ENCODE assay signal across 11 cellular contexts in the genomic region with DNA sequence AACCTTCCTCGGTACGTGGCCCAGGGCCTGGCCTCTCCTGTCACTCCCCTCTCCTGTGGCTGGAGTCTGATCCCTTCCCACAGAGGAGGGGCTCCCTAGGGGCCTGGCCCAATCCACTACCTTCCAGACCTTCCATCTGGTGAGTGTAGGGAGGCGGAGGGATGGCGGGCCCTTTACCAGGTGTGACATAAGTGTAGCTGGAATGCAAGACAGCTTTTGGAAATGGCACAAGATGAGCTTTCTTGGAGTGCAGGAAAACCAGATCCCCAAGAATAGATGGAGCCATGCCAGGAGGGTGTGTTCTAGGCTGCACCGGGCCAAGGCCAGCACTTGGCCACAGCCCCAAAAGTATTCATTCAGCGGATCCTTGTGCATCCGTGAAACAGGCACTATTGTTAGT. TPM values are rescaled to one million over a fixed set of nuclear protein-coding genes. Genes with fewer than 3 reads are reported as not detected.
DNase-seq lines count a peak whose midpoint lies in the region; ATAC-seq and TF ChIP-seq lines count a peak whose summit lies in the region.
"Had no signal": no experiment of that assay in that cellular context is flagged by ENCODE, and none has a peak within 500 bp of the region (broad histone marks: within the 10 kb centered on the region; RNA-seq: fewer than 3 reads in every experiment).

No MANE protein-coding gene starts in this region.

- CTCF ChIA-PET in SK-N-SH (lab: Yijun Ruan, JAX) = interaction anchor here (0.6 to 24.7 kb wide), 25 partner anchors 11 to 1075 kb away, joined by 3 to 614 read pairs (median 7); a partner anchor contains a TSS
- CTCF ChIA-PET in CD4-positive, alpha-beta T cell (lab: Charles Lee) = no interaction called here

- TF ChIP-seq CTCF in SK-N-SH (IDR thresholded peaks at IDR 0.05) (no peak), gastroesophageal sphincter (IDR thresholded peaks at IDR 0.05) (no peak)
- TF ChIP-seq CTCF in CD4-positive, alpha-beta T cell (IDR thresholded peaks at IDR 0.05) = no peak

- 86% methylated on average over 4 of the region's 7 CpGs for WGBS in SK-N-SH (ENCODE audit: low lambda C conversion rate)
- WGBS in gastroesophageal sphincter (ENCODE audit: low coverage in 1 of 2), 2 donors = 25% methylated on average over 4 of the region's 7 CpGs; no CpG with 5 or more reads in 1 of the 2 donors

- TF ChIP-seq POLR2A in gastroesophageal sphincter (IDR thresholded peaks at IDR 0.05) = no peak

- H3F3A ChIP-seq in SK-N-SH (replicated peaks; ENCODE audit: insufficient read depth) = no peaks in the 10 kb centered on the region

- no peaks in the 10 kb centered on the region for H3K9me3 Mint-ChIP-seq in CD4-positive, alpha-beta T cell
- H3K9me3 Mint-ChIP-seq: activated CD8-positive, alpha-beta T cell treated with anti-CD3 and anti-CD28 coated beads for 36 hours had no signal

- H3K4me1 ChIP-seq in SK-N-SH (ENCODE audit: control insufficient read depth in 1 of 2, insufficient read depth in 2 of 2, low read depth in 1 of 2, low read length in 1 of 2) = peaks cover 14 to 23% of the 10 kb centered on the region in 2 experiments; a peak in 3 of 4 replicates
- peaks cover 6 to 26% (median 15%) of the 10 kb centered on the region in 3 donors for H3K4me1 ChIP-seq in gastroesophageal sphincter
- H3K4me1 ChIP-seq: SJSA1 had no signal

- H3K79me2 ChIP-seq in SK-N-SH (ENCODE audit: insufficient read depth) = no peaks in the 10 kb centered on the region

- TF ChIP-seq RAD21 in SK-N-SH (IDR thresholded peaks at IDR 0.05; ENCODE audit: low read length) = no peak

- H3K27me3 ChIP-seq in SK-N-SH (ENCODE audit: insufficient read depth) (no peaks in the 10 kb centered on the region), gastroesophageal sphincter (no peaks in the 10 kb centered on the region)
- no peaks in the 10 kb centered on the region for H3K27me3 ChIP-seq in CD4-positive, alpha-beta T cell (ENCODE audit: control insufficient read depth, insufficient read depth, low read length)
- H3K27me3 ChIP-seq: SJSA1 had no signal

- no peaks in the 10 kb centered on the region for H3K27me3 Mint-ChIP-seq in CD4-positive, alpha-beta T cell
- H3K27me3 Mint-ChIP-seq: activated CD8-positive, alpha-beta T cell treated with anti-CD3 and anti-CD28 coated beads for 36 hours had no signal

- H3K27ac Mint-ChIP-seq in CD4-positive, alpha-beta T cell = no peak overlapping the region
- H3K27ac Mint-ChIP-seq: activated CD8-positive, alpha-beta T cell treated with anti-CD3 and anti-CD28 coated beads for 36 hours had no signal

- intact Hi-C loops in sciatic nerve (cut with DNase I) = loop anchor here (2.0 kb wide), 1 partner anchor 146 kb away; no protein-coding TSS in a partner anchor
- intact Hi-C loops in CD4-positive, alpha-beta T cell (cut with DNase I, micrococcal nuclease) = loop anchor here (5.0 to 10.0 kb wide), 2 partner anchors 713 to 720 kb away; no protein-coding TSS in a partner anchor

- no peaks in the 10 kb centered on the region for H3K36me3 Mint-ChIP-seq in CD4-positive, alpha-beta T cell (ENCODE audit: low read depth)

- no peaks in the 10 kb centered on the region for H4K20me1 ChIP-seq in SK-N-SH (ENCODE audit: insufficient read depth)

- H3K9ac ChIP-seq in SK-N-SH = no peak overlapping the region

- no peak overlapping the region for H3K4me3 ChIP-seq in SK-N-SH (ENCODE audit: low read depth in 2 of 2, low read length in 1 of 2)
- H3K4me3 ChIP-seq in gastroesophageal sphincter = no peak overlapping the region
- H3K4me3 ChIP-seq: SJSA1 had no signal

- POLR2A ChIA-PET in SK-N-SH (lab: Yijun Ruan, JAX) = interaction anchor here (1.0 to 2.1 kb wide), 3 partner anchors 15 to 147 kb away, joined by 3 to 17 read pairs (median 3); no protein-coding TSS in a partner anchor
- POLR2A ChIA-PET in CD4-positive, alpha-beta T cell (lab: Charles Lee) = no interaction called here

- no peak overlapping the region for H2AFZ ChIP-seq in SK-N-SH (ENCODE audit: low read depth)

- H3K4me1 Mint-ChIP-seq in CD4-positive, alpha-beta T cell (ENCODE audit: low read depth) = no peaks in the 10 kb centered on the region

- TF ChIP-seq EP300 in SK-N-SH (IDR thresholded peaks at IDR 0.05; ENCODE audit: borderline replicate concordance in 1 of 2, low read depth in 1 of 2, low read length in 1 of 2) = no peak
- no peak for TF ChIP-seq EP300 in gastroesophageal sphincter (IDR thresholded peaks at IDR 0.05)

- H3K4me3 Mint-ChIP-seq in CD4-positive, alpha-beta T cell = no peak overlapping the region
- H3K4me3 Mint-ChIP-seq: activated CD8-positive, alpha-beta T cell treated with anti-CD3 and anti-CD28 coated beads for 36 hours had no signal

- no peaks in the 10 kb centered on the region for H3K9me3 ChIP-seq in SK-N-SH
- no peaks in the 10 kb centered on the region for H3K9me3 ChIP-seq in gastroesophageal sphincter
- no peaks in the 10 kb centered on the region for H3K9me3 ChIP-seq in CD4-positive, alpha-beta T cell (ENCODE audit: control insufficient read depth, low read length)
- H3K9me3 ChIP-seq: SJSA1 had no signal

- no peak overlapping the region for H3K4me2 ChIP-seq in SK-N-SH

- DNase-seq in ELF-1 (ENCODE audit: low read depth, low spot score) (peak; percentile 63), SK-N-SH (peak; percentile 47), sciatic nerve (ENCODE audit: low spot score) (no peak), NCI-H748 treated with DMSO at 0.1 percent for 48 hours (lab: John Stamatoyannopoulos, UW) (no peak), NCI-H1436 treated with DMSO at 0.1 percent for 48 hours (lab: John Stamatoyannopoulos, UW) (no peak)
- no peak for DNase-seq in CD4-positive, alpha-beta T cell
- DNase-seq: COR-L47 had no signal

- H3K27ac ChIP-seq in SK-N-SH (ENCODE audit: low read depth in 2 of 2, low read length in 1 of 2) (peak overlapping the region in 1 of 2 experiments; percentile 63; a peak in 2 of 4 replicates), gastroesophageal sphincter (peak overlapping the region in 3 of 4 donors; percentile 63 to 75 (median 70))
- no peak overlapping the region for H3K27ac ChIP-seq in CD4-positive, alpha-beta T cell (ENCODE audit: low read depth, low read length)
- H3K27ac ChIP-seq: SJSA1 had no signal

- no peaks in the 10 kb centered on the region for H3K9me2 ChIP-seq in SK-N-SH

- H3K36me3 ChIP-seq in SK-N-SH (replicated peaks in 1 of 2; ENCODE audit: control insufficient read depth in 1 of 2, insufficient read depth in 2 of 2, low read length in 1 of 2) = peaks cover 8 to 36% of the 10 kb centered on the region in 2 experiments
- H3K36me3 ChIP-seq in gastroesophageal sphincter = peaks cover 0 to 38% of the 10 kb centered on the region in 2 donors
- H3K36me3 ChIP-seq: SJSA1 had no signal

- ATAC-seq in gastroesophageal sphincter = peak; percentile 65
- peak; percentile 36 for ATAC-seq in sciatic nerve
- no peak for ATAC-seq in HG03039 (IDR thresholded peaks at IDR 0.05; ENCODE audit: unreplicated experiment)
- no peak for ATAC-seq in CD4-positive, alpha-beta T cell (ENCODE audit: poor library complexity)

TF ChIP-seq in SK-N-SH, 30 proteins besides CTCF, POLR2A, EP300 and RAD21:
- TF ChIP-seq, protein P1, sequence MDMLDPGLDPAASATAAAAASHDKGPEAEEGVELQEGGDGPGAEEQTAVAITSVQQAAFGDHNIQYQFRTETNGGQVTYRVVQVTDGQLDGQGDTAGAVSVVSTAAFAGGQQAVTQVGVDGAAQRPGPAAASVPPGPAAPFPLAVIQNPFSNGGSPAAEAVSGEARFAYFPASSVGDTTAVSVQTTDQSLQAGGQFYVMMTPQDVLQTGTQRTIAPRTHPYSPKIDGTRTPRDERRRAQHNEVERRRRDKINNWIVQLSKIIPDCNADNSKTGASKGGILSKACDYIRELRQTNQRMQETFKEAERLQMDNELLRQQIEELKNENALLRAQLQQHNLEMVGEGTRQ (IDR thresholded peaks at IDR 0.05; ENCODE audit: borderline replicate concordance, low read depth, low read length) = no peak
- peak; percentile 27; the same call in 1 of the 2 replicates for TF ChIP-seq NFIC (IDR thresholded peaks at IDR 0.05; ENCODE audit: borderline replicate concordance)
- no peak for TF ChIP-seq TCF12 (IDR thresholded peaks at IDR 0.05)

RNA-seq across cellular contexts. Expression of a gene that starts 30.1 kb away (rescaled TPM):
- 156 and 323 TPM in 2 replicates for polyA plus RNA-seq in SK-N-SH (2012; rRNA removed)
- polyA plus RNA-seq in SK-N-SH (2012; cell fraction: cytosol; rRNA removed) = 92.2 and 140 TPM in 2 replicates
- 204 and 262 TPM in 2 replicates for polyA plus RNA-seq in SK-N-SH (2012; cell fraction: nucleus; rRNA removed)
- total RNA-seq in gastroesophageal sphincter (1,000 to 10,000 TPM in 1 of 4 donors, 100 to 1,000 TPM in 3; 313 to 1,402 (median 682) TPM), sciatic nerve (316 TPM)
- not detected for total RNA-seq in CD4-positive, alpha-beta T cell
- total RNA-seq: activated CD8-positive, alpha-beta T cell treated with anti-CD3 and anti-CD28 coated beads for 36 hours had no signal

RNA-seq across cellular contexts. Expression of a gene that starts 32.0 kb away (rescaled TPM):
- polyA plus RNA-seq in SK-N-SH (2012; rRNA removed) = 668 and 695 TPM in 2 replicates
- polyA plus RNA-seq in SK-N-SH (2012; cell fraction: cytosol; rRNA removed) = 286 and 490 TPM in 2 replicates
- polyA plus RNA-seq in SK-N-SH (2012; cell fraction: nucleus; rRNA removed) = 566 and 589 TPM in 2 replicates
- 100 to 1,000 TPM; 137 to 449 (median 301) TPM for total RNA-seq in gastroesophageal sphincter
- total RNA-seq in sciatic nerve = 40.2 TPM
- not detected for total RNA-seq in CD4-positive, alpha-beta T cell

Comparison
In these comparisons a context has a peak if more than half of its experiments do, and no peak if none do; other contexts are left out.
1. DNase-seq: peak in ELF-1 (single experiment) and SK-N-SH (single experiment); none in sciatic nerve (single experiment), CD4-positive, alpha-beta T cell (0 of 10), NCI-H748 treated with DMSO at 0.1 percent for 48 hours (single experiment) and NCI-H1436 treated with DMSO at 0.1 percent for 48 hours (single experiment).
2. ATAC-seq: peak in gastroesophageal sphincter (single experiment) and sciatic nerve (single experiment); none in HG03039 (single experiment) and CD4-positive, alpha-beta T cell (single experiment).
3. RNA of a gene that starts 30.1 kb away (total RNA-seq): 313 to 1,402 TPM in gastroesophageal sphincter and 316 TPM in sciatic nerve (single experiment); not detected in CD4-positive, alpha-beta T cell; every median in the first group is over 100 times any median in the second.
4. RNA of a gene that starts 32.0 kb away (total RNA-seq): 137 to 449 TPM in gastroesophageal sphincter and 40.2 TPM in sciatic nerve (single experiment); not detected in CD4-positive, alpha-beta T cell; every median in the first group is over 10 times any median in the second.